Comparison of ENCODE assay signal across 25 cellular contexts in the genomic region with DNA sequence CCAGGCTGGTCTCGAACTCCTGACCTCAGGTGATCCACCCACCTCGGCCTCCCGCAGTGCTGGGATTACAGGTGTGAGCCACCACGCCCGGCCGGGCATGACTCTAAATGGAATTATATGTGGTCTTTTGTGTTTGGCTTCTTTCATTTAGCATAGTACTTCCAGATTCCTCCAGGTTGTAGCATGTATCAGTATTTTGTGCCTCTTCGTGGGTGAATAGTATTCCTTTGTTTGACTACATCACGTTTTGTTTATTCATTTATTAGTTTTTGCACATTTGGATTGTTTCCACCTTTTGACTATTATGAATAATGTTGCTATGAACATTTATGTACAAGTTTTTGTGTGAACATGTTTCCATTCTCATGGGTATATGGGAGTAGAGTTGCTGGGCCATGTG. TPM values are rescaled to one million over a fixed set of nuclear protein-coding genes. Genes with fewer than 3 reads are reported as not detected.
DNase-seq lines count a peak whose midpoint lies in the region; ATAC-seq, FAIRE-seq and TF ChIP-seq lines count a peak whose summit lies in the region.
"Had no signal": no experiment of that assay in that cellular context is flagged by ENCODE, and none has a peak within 500 bp of the region (broad histone marks: within the 10 kb centered on the region; RNA-seq: fewer than 3 reads in every experiment).

No MANE protein-coding gene starts in this region.

- peaks cover 90% of the 10 kb centered on the region for H3K79me2 ChIP-seq in K562 (ENCODE audit: control insufficient read depth, insufficient read depth, low read length)

- H3K27ac ChIP-seq in heart right ventricle (no peak overlapping the region), K562 (ENCODE audit: extremely low read depth, low read depth, low read length) (no peak overlapping the region)
- H3K27ac ChIP-seq: 22Rv1, A549, BLaER1 had no signal

- DNase-seq in Right ventricle myocardium inferior (ENCODE audit: missing footprints): peak; percentile 58
- DNase-seq in heart right ventricle: no peak
- no peak for DNase-seq in WTC11 (ENCODE audit: low spot score)
- no peak for DNase-seq in K562 (ENCODE audit: extremely low read depth in 1 of 4, low spot score in 3 of 4)
- no peak for DNase-seq in foreskin melanocyte
- no peak for DNase-seq in AML-193 (lab: John Stamatoyannopoulos, UW)
- DNase-seq: BE2C; C1 segment of cervical spinal cord; CD4-positive, alpha-beta memory T cell; CD4-positive, CD25-positive, alpha-beta regulatory T cell; CD8-positive, alpha-beta memory T cell; COR-L47; DMS 273 treated with DMSO at 0.1 percent for 48 hours; DMS153; DMS53; DMS79; DND-41; EL; GDM1 had no signal

- H3K27me3 ChIP-seq in heart right ventricle (no peaks in the 10 kb centered on the region), K562 (ENCODE audit: control insufficient read depth in 2 of 2, insufficient read depth in 2 of 2, low read length in 2 of 2) (no peaks in the 10 kb centered on the region)
- H3K27me3 ChIP-seq: BE2C, BLaER1 had no signal

- peak overlapping the region; percentile 70 for H3K27ac Mint-ChIP-seq in WTC11
- H3K27ac Mint-ChIP-seq: CD4-positive, alpha-beta memory T cell; CD4-positive, CD25-positive, alpha-beta regulatory T cell; CD8-positive, alpha-beta memory T cell had no signal

- no peak overlapping the region for H3K4me3 Mint-ChIP-seq in WTC11
- H3K4me3 Mint-ChIP-seq: CD14-positive monocyte; CD4-positive, alpha-beta memory T cell; CD4-positive, CD25-positive, alpha-beta regulatory T cell; CD8-positive, alpha-beta memory T cell had no signal

- in situ Hi-C loops in K562 (cut with MboI): no loop called here

- no peak overlapping the region for H3K4me2 ChIP-seq in K562 (ENCODE audit: insufficient read depth, low read length)
- H3K4me2 ChIP-seq: A549, BLaER1 had no signal

- no peaks in the 10 kb centered on the region; the same call in 1 of the 2 replicates for H4K20me1 ChIP-seq in K562 (replicated peaks; ENCODE audit: control insufficient read depth, insufficient read depth, low read length)

- H2AFZ ChIP-seq in K562 (ENCODE audit: low read depth, low read length): no peak overlapping the region

- no TSS peak for BruUV-seq in K562 (replicated peaks; lab: Mats Ljungman, UMichigan)

- CTCF ChIA-PET in WTC11 (lab: Charles Lee) (no interaction called here), K562 (lab: Yijun Ruan, JAX; ENCODE audit: low intra/inter-chr PET ratio) (no interaction called here)

- peaks cover 7% of the 10 kb centered on the region for H3K36me3 Mint-ChIP-seq in WTC11

- H3K4me3 ChIP-seq in heart right ventricle: no peak overlapping the region
- H3K4me3 ChIP-seq in K562: no peak overlapping the region
- H3K4me3 ChIP-seq: A549, BLaER1, GM12878 had no signal

- no peaks in the 10 kb centered on the region for H3K36me3 ChIP-seq in heart right ventricle
- peaks cover 13% of the 10 kb centered on the region; the same call in 2 of the 3 replicates for H3K36me3 ChIP-seq in K562 (ENCODE audit: control insufficient read depth, insufficient read depth, low read length)
- H3K36me3 ChIP-seq: BE2C had no signal

- TF ChIP-seq EP300 in K562 (IDR thresholded peaks at IDR 0.05; ENCODE audit: low read length): no peak

- no peak for TF ChIP-seq RAD21 in K562 (CRISPR knock-in tag; conservative IDR thresholded peaks at IDR 0.05 in 1 of 2, IDR thresholded peaks at IDR 0.05 in 1 of 2)

- H3K4me1 Mint-ChIP-seq in WTC11: peaks cover 31% of the 10 kb centered on the region

- H3K27me3 Mint-ChIP-seq in WTC11 (ENCODE audit: low read depth): no peaks in the 10 kb centered on the region
- H3K27me3 Mint-ChIP-seq: CD4-positive, alpha-beta memory T cell; CD4-positive, CD25-positive, alpha-beta regulatory T cell; CD8-positive, alpha-beta memory T cell had no signal

- POLR2A ChIA-PET in WTC11 (lab: Charles Lee) (interaction anchor here (1.3 kb wide), 1 partner anchor 25 kb away, joined by 3 read pairs; no protein-coding TSS in a partner anchor), K562 (lab: Yijun Ruan, JAX) (interaction anchor here (0.7 to 1.3 kb wide), 2 partner anchors 10 to 23 kb away, joined by 3 read pairs; no protein-coding TSS in a partner anchor)

- H3K9me3 Mint-ChIP-seq in WTC11: no peaks in the 10 kb centered on the region
- H3K9me3 Mint-ChIP-seq: CD14-positive monocyte; CD4-positive, alpha-beta memory T cell; CD4-positive, CD25-positive, alpha-beta regulatory T cell; CD8-positive, alpha-beta memory T cell had no signal

- H3K9me3 ChIP-seq in heart right ventricle: no peaks in the 10 kb centered on the region
- no peaks in the 10 kb centered on the region for H3K9me3 ChIP-seq in K562 (replicated peaks; ENCODE audit: control insufficient read depth, insufficient read depth, low read depth, low read length)
- H3K9me3 ChIP-seq: A549, BE2C had no signal

- WGBS in heart right ventricle, 2 donors: 96 to 98% methylated on average over 8 of the region's 8 CpGs
- 91% methylated on average over 8 of the region's 8 CpGs for WGBS in K562 (ENCODE audit: insufficient coverage, low coverage, missing lambda C conversion rate)

- intact Hi-C loops in Right ventricle myocardium inferior (cut with DNase I): no loop called here
- intact Hi-C loops in heart right ventricle (cut with DNase I): no loop called here
- intact Hi-C loops in K562 (cut with micrococcal nuclease): no loop called here

- TF ChIP-seq POLR2A in K562 (conservative IDR thresholded peaks at IDR 0.05): no peak

- TF ChIP-seq CTCF in heart right ventricle (IDR thresholded peaks at IDR 0.05) (no peak), WTC11 (IDR thresholded peaks at IDR 0.05) (no peak), K562 (IDR thresholded peaks at IDR 0.05 in 2 of 3, conservative IDR thresholded peaks at IDR 0.05 in 1 of 3; ENCODE audit: insufficient read depth in 2 of 3, low read depth in 1 of 3, low read length in 3 of 3) (no peak)

- no peak overlapping the region for H3K9ac ChIP-seq in K562 (ENCODE audit: insufficient read depth in 1 of 2, low read depth in 2 of 2, low read length in 2 of 2)
- H3K9ac ChIP-seq: BLaER1 had no signal

- no peak for FAIRE-seq in K562 (lab: Jason Lieb, UNC)
- FAIRE-seq: A549, GM12878, GM18507 had no signal

- no peak for ATAC-seq in Right ventricle myocardium inferior
- no peak for ATAC-seq in heart right ventricle
- ATAC-seq in WTC11: no peak
- ATAC-seq in K562: no peak
- ATAC-seq: A549, GM12878 had no signal

- H3K9me1 ChIP-seq in K562 (ENCODE audit: control insufficient read depth, insufficient read depth, low read length): no peaks in the 10 kb centered on the region

- H3K4me1 ChIP-seq in heart right ventricle (peaks cover 0 to 3% (median 0%) of the 10 kb centered on the region in 9 donors), K562 (replicated peaks in 1 of 2; ENCODE audit: control insufficient read depth in 2 of 2, insufficient read depth in 2 of 2, low read length in 2 of 2) (no peaks in the 10 kb centered on the region; a peak in 1 of 5 replicates)
- H3K4me1 ChIP-seq: BE2C, BLaER1 had no signal

TF ChIP-seq in WTC11, 78 proteins besides CTCF, POLR2A, EP300 and RAD21 (continues in another document):
- TF ChIP-seq SMAD4 (CRISPR knock-in tag; IDR thresholded peaks at IDR 0.05): no peak
- TF ChIP-seq, protein P1, sequence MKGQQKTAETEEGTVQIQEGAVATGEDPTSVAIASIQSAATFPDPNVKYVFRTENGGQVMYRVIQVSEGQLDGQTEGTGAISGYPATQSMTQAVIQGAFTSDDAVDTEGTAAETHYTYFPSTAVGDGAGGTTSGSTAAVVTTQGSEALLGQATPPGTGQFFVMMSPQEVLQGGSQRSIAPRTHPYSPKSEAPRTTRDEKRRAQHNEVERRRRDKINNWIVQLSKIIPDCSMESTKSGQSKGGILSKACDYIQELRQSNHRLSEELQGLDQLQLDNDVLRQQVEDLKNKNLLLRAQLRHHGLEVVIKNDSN (CRISPR knock-in tag; IDR thresholded peaks at IDR 0.05): no peak

TF ChIP-seq in K562, 482 proteins besides CTCF, POLR2A, EP300 and RAD21:
- TF ChIP-seq ZNF146 (CRISPR knock-in tag; IDR thresholded peaks at IDR 0.05; ENCODE audit: unreplicated experiment) (peak; percentile 78), DDX20 (tag; IDR thresholded peaks at IDR 0.05; ENCODE audit: low read depth) (no peak)
TF ChIP-seq in K562: peak in this region for 1.

RNA-seq across cellular contexts. Expression of gene QSER1, which starts 24.4 kb away (rescaled TPM):
- total RNA-seq in Right ventricle myocardium inferior: 14.9 TPM
- 10 to 100 TPM; 14.2 to 23.8 (median 20.4) TPM for total RNA-seq in heart right ventricle
- polyA plus RNA-seq in heart right ventricle: 1 to 10 TPM; 2.5 to 2.7 TPM
- total RNA-seq in WTC11 (2021): 74.0 to 84.0 TPM (median 79.3 TPM) in 3 replicates
- total RNA-seq in K562 (2011; cell fraction: chromatin; rRNA removed; ENCODE audit: low replicate concordance): 32.1 and 121 TPM in 2 replicates
- total RNA-seq in K562 (2011; cell fraction: nucleolus; rRNA removed): 11.8 and 23.8 TPM in 2 replicates
- total RNA-seq in K562 (2011; cell fraction: nucleoplasm; rRNA removed): 41.5 and 59.2 TPM in 2 replicates
- total RNA-seq in K562 (2014; rRNA removed): 15.9 and 20.5 TPM in 2 replicates
- total RNA-seq in K562 (2014; rRNA removed; fragmentation: Illumina TruSeq; extraction: Trizol): 22.3 and 24.1 TPM in 2 replicates
- total RNA-seq in K562 (2015; rRNA removed; fragmentation: Illumina TruSeq; extraction: Trizol): 25.1 and 27.3 TPM in 2 replicates
- 32.2 and 33.6 TPM in 2 replicates for total RNA-seq in K562 (2021)
- polyA plus RNA-seq in K562 (2011; rRNA removed): 17.2 and 24.9 TPM in 2 replicates
- 7.6 and 13.8 TPM in 2 replicates for polyA plus RNA-seq in K562 (2011; cell fraction: cytosol; rRNA removed)
- 18.5 and 23.8 TPM in 2 replicates for polyA plus RNA-seq in K562 (2011; cell fraction: nucleus; rRNA removed)
- polyA plus RNA-seq in K562 (2012): 15.9 and 16.3 TPM in 2 replicates
- 24.6 and 30.0 TPM in 2 replicates for polyA plus RNA-seq in K562 (2014; fragmentation: Illumina TruSeq; extraction: Trizol)
- 1 to 10 TPM; 5.8 to 7.2 TPM for polyA plus RNA-seq in K562 (2014; fragmentation: Nextera tagmentation; extraction: Ambion mirVana)
- polyA plus RNA-seq in K562 (2014; rRNA removed): 13.2 and 15.1 TPM in 2 replicates
- polyA minus RNA-seq in K562 (2011; rRNA and poly(A)+ RNA removed): 76.5 and 106 TPM in 2 replicates
- polyA minus RNA-seq in K562 (2011; cell fraction: cytosol; rRNA and poly(A)+ RNA removed): 36.0 and 41.8 TPM in 2 replicates
- 23.3 and 38.8 TPM in 2 replicates for polyA minus RNA-seq in K562 (2011; cell fraction: nucleus; rRNA and poly(A)+ RNA removed)
